Comparison of ENCODE assay signal across 21 cellular contexts in the genomic region with DNA sequence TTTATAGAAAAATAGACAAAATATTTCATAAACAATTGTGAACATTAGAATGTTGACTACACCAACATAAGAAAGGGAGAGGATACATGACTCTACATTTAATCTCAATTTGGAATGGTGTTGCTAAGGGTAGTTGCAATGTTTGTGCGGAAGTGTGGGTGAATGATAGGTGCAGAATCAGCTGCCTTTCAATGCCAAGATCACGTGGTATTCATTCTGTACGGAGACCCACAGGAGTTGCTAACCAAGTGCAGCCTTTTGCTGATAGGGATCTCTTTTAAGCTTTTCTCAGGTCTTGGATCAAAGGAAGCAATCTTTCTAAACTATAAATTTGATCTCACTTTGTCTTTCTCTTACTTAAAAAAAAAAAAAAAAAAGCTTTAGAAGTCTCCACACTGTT. TPM values are rescaled to one million over a fixed set of nuclear protein-coding genes. Genes with fewer than 3 reads are reported as not detected.
DNase-seq lines count a peak whose midpoint lies in the region; ATAC-seq, FAIRE-seq and TF ChIP-seq lines count a peak whose summit lies in the region.
"Had no signal": no experiment of that assay in that cellular context is flagged by ENCODE, and none has a peak within 500 bp of the region (broad histone marks: within the 10 kb centered on the region; RNA-seq: fewer than 3 reads in every experiment).

No MANE protein-coding gene starts in this region.

- no peak for TF ChIP-seq POLR2A in K562 (conservative IDR thresholded peaks at IDR 0.05)
- TF ChIP-seq POLR2A in upper lobe of left lung (IDR thresholded peaks at IDR 0.05), result no peak

- no peak overlapping the region for H3K4me2 ChIP-seq in K562 (ENCODE audit: insufficient read depth, low read length)
- H3K4me2 ChIP-seq: BLaER1 had no signal

- peak overlapping the region; percentile 9 for H3K27ac Mint-ChIP-seq in activated CD4-positive, alpha-beta T cell treated with anti-CD3 and anti-CD28 coated beads for 36 hours
- H3K27ac Mint-ChIP-seq in CD4-positive, alpha-beta T cell, result peak overlapping the region; percentile 29
- no peak overlapping the region for H3K27ac Mint-ChIP-seq in T-helper 17 cell
- H3K27ac Mint-ChIP-seq: CD8-positive, alpha-beta T cell had no signal

- no peak overlapping the region for H3K27ac ChIP-seq in CD4-positive, alpha-beta T cell (ENCODE audit: low read depth, low read length)
- H3K27ac ChIP-seq in K562 (ENCODE audit: extremely low read depth, low read depth, low read length), result no peak overlapping the region
- no peak overlapping the region for H3K27ac ChIP-seq in upper lobe of left lung
- H3K27ac ChIP-seq: 22Rv1, BLaER1 had no signal

- ATAC-seq in activated CD4-positive, alpha-beta T cell treated with anti-CD3 and anti-CD28 coated beads for 36 hours, result peak; percentile 74
- ATAC-seq in CD4-positive, alpha-beta T cell (ENCODE audit: poor library complexity), result peak; percentile 95
- peak; percentile 74 for ATAC-seq in T-helper 17 cell
- peak; percentile 36; the same call in 1 of the 3 replicates for ATAC-seq in K562
- no peak for ATAC-seq in upper lobe of left lung (ENCODE audit: low FRiP score in 2 of 2)
- ATAC-seq in GM21619 (IDR thresholded peaks at IDR 0.05; ENCODE audit: unreplicated experiment), result no peak
- ATAC-seq: CD8-positive, alpha-beta T cell; Panc1 had no signal

- TF ChIP-seq EP300 in K562 (IDR thresholded peaks at IDR 0.05; ENCODE audit: low read length) (no peak), upper lobe of left lung (IDR thresholded peaks at IDR 0.05) (no peak)

- TF ChIP-seq RAD21 in K562 (CRISPR knock-in tag; conservative IDR thresholded peaks at IDR 0.05 in 1 of 2, IDR thresholded peaks at IDR 0.05 in 1 of 2), result no peak

- no peaks in the 10 kb centered on the region for H3K9me3 ChIP-seq in CD4-positive, alpha-beta T cell (ENCODE audit: control insufficient read depth, low read length)
- H3K9me3 ChIP-seq in T-helper 17 cell (ENCODE audit: control insufficient read depth, low read length, poor library complexity, severe bottlenecking) (no peaks in the 10 kb centered on the region), K562 (replicated peaks; ENCODE audit: control insufficient read depth, insufficient read depth, low read depth, low read length) (no peaks in the 10 kb centered on the region), upper lobe of left lung (no peaks in the 10 kb centered on the region)
- H3K9me3 ChIP-seq: BLaER1 had no signal

- no peaks in the 10 kb centered on the region for H3K27me3 ChIP-seq in CD4-positive, alpha-beta T cell (ENCODE audit: control insufficient read depth, insufficient read depth, low read length)
- H3K27me3 ChIP-seq in K562 (ENCODE audit: control insufficient read depth in 2 of 2, insufficient read depth in 2 of 2, low read length in 2 of 2) (no peaks in the 10 kb centered on the region), upper lobe of left lung (no peaks in the 10 kb centered on the region)
- H3K27me3 ChIP-seq: BLaER1 had no signal

- no TSS peak for BruUV-seq in K562 (replicated peaks; lab: Mats Ljungman, UMichigan)

- no peaks in the 10 kb centered on the region for H3K79me2 ChIP-seq in K562 (ENCODE audit: control insufficient read depth, insufficient read depth, low read length)

- 18% methylated on average over 3 of the region's 3 CpGs for WGBS in K562 (ENCODE audit: insufficient coverage, low coverage, missing lambda C conversion rate)
- WGBS in upper lobe of left lung, 2 donors, result 70 to 80% methylated on average over 3 of the region's 3 CpGs

- H3K27me3 Mint-ChIP-seq in activated CD4-positive, alpha-beta T cell treated with anti-CD3 and anti-CD28 coated beads for 36 hours, result no peaks in the 10 kb centered on the region
- no peaks in the 10 kb centered on the region for H3K27me3 Mint-ChIP-seq in CD4-positive, alpha-beta T cell
- no peaks in the 10 kb centered on the region for H3K27me3 Mint-ChIP-seq in T-helper 17 cell

- peak; percentile 19 for FAIRE-seq in K562 (lab: Jason Lieb, UNC)

- H2AFZ ChIP-seq in K562 (ENCODE audit: low read depth, low read length), result no peak overlapping the region

- CTCF ChIA-PET in activated CD4-positive, alpha-beta T cell treated with anti-CD3 and anti-CD28 coated beads for 36 hours (lab: Charles Lee), result interaction anchor here (0.7 to 1.4 kb wide), 4 partner anchors 11 to 56 kb away, joined by 3 to 4 read pairs (median 3); no protein-coding TSS in a partner anchor
- CTCF ChIA-PET in CD4-positive, alpha-beta T cell (lab: Charles Lee), result interaction anchor here (0.7 kb wide), 1 partner anchor 467 kb away, joined by 3 read pairs; no protein-coding TSS in a partner anchor
- CTCF ChIA-PET in K562 (lab: Yijun Ruan, JAX; ENCODE audit: low intra/inter-chr PET ratio), result interaction anchor here (0.6 kb wide), 1 partner anchor 1310 kb away, joined by 4 read pairs; no protein-coding TSS in a partner anchor

- peak; percentile 7 for DNase-seq in activated CD4-positive, alpha-beta T cell treated with anti-CD3 and anti-CD28 coated beads for 36 hours
- DNase-seq in activated CD4-positive, alpha-beta T cell treated with anti-CD3 and anti-CD28 coated beads, Interleukin-2, amount 50 U/mL, for 48 hours, result no peak
- peak in 1 of 10 experiments; percentile 23 for DNase-seq in CD4-positive, alpha-beta T cell
- DNase-seq in T-helper 17 cell, result no peak
- no peak for DNase-seq in K562 (ENCODE audit: extremely low read depth in 1 of 4, low spot score in 3 of 4)
- DNase-seq in upper lobe of left lung, result no peak
- no peak for DNase-seq in hypothalamus (lab: John Stamatoyannopoulos, UW)
- DNase-seq: ACHN; CD8-positive, alpha-beta T cell; DMS153; MV-4-11; NCI-H1694; NCI-H2081; NCI-H2171; NCI-H345; NCI-H524; NCI-H82 had no signal

- H3K4me1 ChIP-seq in K562 (replicated peaks in 1 of 2; ENCODE audit: control insufficient read depth in 2 of 2, insufficient read depth in 2 of 2, low read length in 2 of 2) (no peaks in the 10 kb centered on the region; a peak in 2 of 5 replicates), upper lobe of left lung (peaks cover 0 to 11% (median 0%) of the 10 kb centered on the region in 4 donors)
- H3K4me1 ChIP-seq: BLaER1 had no signal

- no peaks in the 10 kb centered on the region for H3K9me3 Mint-ChIP-seq in activated CD4-positive, alpha-beta T cell treated with anti-CD3 and anti-CD28 coated beads for 36 hours (ENCODE audit: low read depth)
- H3K9me3 Mint-ChIP-seq in CD4-positive, alpha-beta T cell, result no peaks in the 10 kb centered on the region
- H3K9me3 Mint-ChIP-seq: CD8-positive, alpha-beta T cell had no signal

- H3K4me3 ChIP-seq in K562 (no peak overlapping the region), upper lobe of left lung (no peak overlapping the region)
- H3K4me3 ChIP-seq: BLaER1 had no signal

- intact Hi-C loops in activated CD4-positive, alpha-beta T cell treated with anti-CD3 and anti-CD28 coated beads for 36 hours (cut with DNase I, micrococcal nuclease), result no loop called here
- intact Hi-C loops in CD4-positive, alpha-beta T cell (cut with DNase I, micrococcal nuclease), result loop anchor here (2.0 to 5.0 kb wide), 2 partner anchors 29 to 40 kb away; no protein-coding TSS in a partner anchor
- intact Hi-C loops in K562 (cut with micrococcal nuclease), result no loop called here

- H3K36me3 ChIP-seq in K562 (ENCODE audit: control insufficient read depth, insufficient read depth, low read length), result no peaks in the 10 kb centered on the region
- H3K36me3 ChIP-seq in upper lobe of left lung, result no peaks in the 10 kb centered on the region
- H3K36me3 ChIP-seq: BLaER1 had no signal

- POLR2A ChIA-PET in activated CD4-positive, alpha-beta T cell treated with anti-CD3 and anti-CD28 coated beads for 36 hours (lab: Charles Lee), result no interaction called here
- POLR2A ChIA-PET in CD4-positive, alpha-beta T cell (lab: Charles Lee), result interaction anchor here (1.0 to 3.3 kb wide), 4 partner anchors 11 to 59 kb away, joined by 3 to 15 read pairs (median 6); partner anchors contain the start of gene CTSC
- POLR2A ChIA-PET in K562 (lab: Yijun Ruan, JAX), result interaction anchor here (0.7 to 1.9 kb wide), 4 partner anchors 9 to 67 kb away, joined by 3 to 6 read pairs (median 4); no protein-coding TSS in a partner anchor

- in situ Hi-C loops in K562 (cut with MboI), result no loop called here

- H4K20me1 ChIP-seq in K562 (replicated peaks; ENCODE audit: control insufficient read depth, insufficient read depth, low read length), result no peaks in the 10 kb centered on the region
- H4K20me1 ChIP-seq: BLaER1 had no signal

- no peak for TF ChIP-seq CTCF in CD4-positive, alpha-beta T cell (IDR thresholded peaks at IDR 0.05)
- no peak for TF ChIP-seq CTCF in K562 (IDR thresholded peaks at IDR 0.05 in 2 of 3, conservative IDR thresholded peaks at IDR 0.05 in 1 of 3; ENCODE audit: insufficient read depth in 2 of 3, low read depth in 1 of 3, low read length in 3 of 3)
- TF ChIP-seq CTCF in upper lobe of left lung (IDR thresholded peaks at IDR 0.05), result no peak

- H3K4me1 Mint-ChIP-seq in activated CD4-positive, alpha-beta T cell treated with anti-CD3 and anti-CD28 coated beads for 36 hours, result peaks cover 45% of the 10 kb centered on the region
- peaks cover 53% of the 10 kb centered on the region for H3K4me1 Mint-ChIP-seq in CD4-positive, alpha-beta T cell (ENCODE audit: low read depth)
- H3K4me1 Mint-ChIP-seq in T-helper 17 cell, result peaks cover 16% of the 10 kb centered on the region

- H3K9ac ChIP-seq in K562 (ENCODE audit: insufficient read depth in 1 of 2, low read depth in 2 of 2, low read length in 2 of 2), result no peak overlapping the region
- H3K9ac ChIP-seq: BLaER1 had no signal

- H3K4me3 Mint-ChIP-seq in activated CD4-positive, alpha-beta T cell treated with anti-CD3 and anti-CD28 coated beads for 36 hours, result no peak overlapping the region
- H3K4me3 Mint-ChIP-seq in CD4-positive, alpha-beta T cell, result peak overlapping the region; percentile 27
- H3K4me3 Mint-ChIP-seq in T-helper 17 cell, result no peak overlapping the region
- H3K4me3 Mint-ChIP-seq: CD8-positive, alpha-beta T cell had no signal

- no peaks in the 10 kb centered on the region for H3K36me3 Mint-ChIP-seq in activated CD4-positive, alpha-beta T cell treated with anti-CD3 and anti-CD28 coated beads for 36 hours (ENCODE audit: low read depth)
- H3K36me3 Mint-ChIP-seq in CD4-positive, alpha-beta T cell (ENCODE audit: low read depth), result no peaks in the 10 kb centered on the region
- H3K36me3 Mint-ChIP-seq in T-helper 17 cell (ENCODE audit: low read depth), result peaks cover 3% of the 10 kb centered on the region
- H3K36me3 Mint-ChIP-seq: CD8-positive, alpha-beta T cell had no signal

- no peaks in the 10 kb centered on the region for H3K9me1 ChIP-seq in K562 (ENCODE audit: control insufficient read depth, insufficient read depth, low read length)

RNA-seq across cellular contexts. Expression of gene CTSC, which starts 29.8 kb away (rescaled TPM):
- total RNA-seq in activated CD4-positive, alpha-beta T cell treated with anti-CD3 and anti-CD28 coated beads for 36 hours, result 10 to 100 TPM; 53.1 to 59.4 TPM
- 10 to 100 TPM; 28.5 to 32.6 TPM for total RNA-seq in CD4-positive, alpha-beta T cell
- total RNA-seq in T-helper 17 cell (10 to 100 TPM; 52.8 to 69.8 TPM), K562 (2014; rRNA removed) (113 and 115 TPM in 2 replicates), K562 (2014; rRNA removed; fragmentation: Illumina TruSeq; extraction: Trizol) (187 and 206 TPM in 2 replicates), K562 (2015; rRNA removed; fragmentation: Illumina TruSeq; extraction: Trizol) (201 and 205 TPM in 2 replicates), K562 (2021) (162 and 170 TPM in 2 replicates), upper lobe of left lung (100 to 1,000 TPM in 5 of 6 donors, 10 to 100 TPM in 1; 74.4 to 370 (median 247) TPM)
- 294 and 379 TPM in 2 replicates for total RNA-seq in K562 (2011; cell fraction: chromatin; rRNA removed; ENCODE audit: low replicate concordance)
- 320 and 363 TPM in 2 replicates for total RNA-seq in K562 (2011; cell fraction: nucleolus; rRNA removed)
- total RNA-seq in K562 (2011; cell fraction: nucleoplasm; rRNA removed), result 387 and 390 TPM in 2 replicates
- polyA plus RNA-seq in K562 (2011; rRNA removed) (148 and 304 TPM in 2 replicates), K562 (2014; fragmentation: Illumina TruSeq; extraction: Trizol) (148 and 160 TPM in 2 replicates), K562 (2014; fragmentation: Nextera tagmentation; extraction: Ambion mirVana) (100 to 1,000 TPM; 350 to 403 TPM), K562 (2014; rRNA removed) (137 and 141 TPM in 2 replicates)
- polyA plus RNA-seq in K562 (2011; cell fraction: cytosol; rRNA removed), result 120 and 135 TPM in 2 replicates
- polyA plus RNA-seq in K562 (2011; cell fraction: nucleus; rRNA removed), result 81.1 and 102 TPM in 2 replicates
- polyA plus RNA-seq in K562 (2012), result 217 and 283 TPM in 2 replicates
- 161 and 254 TPM in 2 replicates for polyA minus RNA-seq in K562 (2011; rRNA and poly(A)+ RNA removed)
- 100 and 143 TPM in 2 replicates for polyA minus RNA-seq in K562 (2011; cell fraction: cytosol; rRNA and poly(A)+ RNA removed)
- polyA minus RNA-seq in K562 (2011; cell fraction: nucleus; rRNA and poly(A)+ RNA removed), result 156 and 191 TPM in 2 replicates

Comparison
In these comparisons a context has a peak if more than half of its experiments do, and no peak if none do; other contexts are left out.
1. ATAC-seq: peak in activated CD4-positive, alpha-beta T cell treated with anti-CD3 and anti-CD28 coated beads for 36 hours (single experiment), CD4-positive, alpha-beta T cell (single experiment), T-helper 17 cell (single experiment) and K562 (single experiment); none in upper lobe of left lung (0 of 2) and GM21619 (single experiment).
2. intact Hi-C loops: an anchor here in CD4-positive, alpha-beta T cell (2.0 to 5.0 kb wide); none called in activated CD4-positive, alpha-beta T cell treated with anti-CD3 and anti-CD28 coated beads for 36 hours and K562.